ENCODE assay signal across 11 cellular contexts in the genomic region with DNA sequence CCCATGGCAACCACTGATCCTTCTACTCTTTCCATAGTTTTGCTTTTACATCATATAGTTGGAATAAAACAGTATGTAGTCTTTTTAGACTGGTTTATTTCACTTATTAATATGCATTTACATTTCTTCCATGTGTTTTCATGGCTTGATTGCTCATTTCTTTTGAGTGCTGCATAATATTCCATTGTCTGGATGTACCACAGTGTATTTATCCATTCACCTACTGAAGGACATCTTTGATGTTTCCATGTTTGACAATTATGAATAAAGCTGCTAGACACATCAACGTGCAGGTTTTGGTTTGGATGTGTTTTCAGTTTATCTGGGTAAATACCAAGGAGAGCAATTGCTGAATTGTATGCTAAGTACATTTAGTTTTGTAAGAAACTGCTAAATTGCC.
"Had no signal": no experiment of that assay in that cellular context is flagged by ENCODE, and none has a peak within 500 bp of the region (broad histone marks: within the 10 kb centered on the region; RNA-seq: fewer than 3 reads in every experiment).

No MANE protein-coding gene starts in this region.

- H3K9me3 Mint-ChIP-seq: HFFc6 had no signal

- H3K9me3 ChIP-seq: HAP-1 had no signal

- H3K36me3 ChIP-seq: HAP-1 had no signal

- H3K9ac ChIP-seq: GM23248 had no signal

- H3K4me2 ChIP-seq: GM23338 had no signal

- H3K4me3 ChIP-seq: GM23248, GM23338, HAP-1 had no signal

- ATAC-seq: GM23338, HCT116 had no signal

- H2AFZ ChIP-seq: GM23248, GM23338 had no signal

- H3K27ac Mint-ChIP-seq: GM23338, H9, HFFc6 had no signal

- FAIRE-seq: H1, H54 had no signal

- H3K27ac ChIP-seq: GM23248 had no signal

- H3K4me3 Mint-ChIP-seq: GM23338, H9, HFFc6 had no signal

- H3K4me1 ChIP-seq: HAP-1 had no signal

- DNase-seq: GM23248, GOT3, H7, H9, HCEC 1CT, HFFc6 had no signal

- H3K4me1 Mint-ChIP-seq: GM23338, H9 had no signal
